In the genomic region with DNA sequence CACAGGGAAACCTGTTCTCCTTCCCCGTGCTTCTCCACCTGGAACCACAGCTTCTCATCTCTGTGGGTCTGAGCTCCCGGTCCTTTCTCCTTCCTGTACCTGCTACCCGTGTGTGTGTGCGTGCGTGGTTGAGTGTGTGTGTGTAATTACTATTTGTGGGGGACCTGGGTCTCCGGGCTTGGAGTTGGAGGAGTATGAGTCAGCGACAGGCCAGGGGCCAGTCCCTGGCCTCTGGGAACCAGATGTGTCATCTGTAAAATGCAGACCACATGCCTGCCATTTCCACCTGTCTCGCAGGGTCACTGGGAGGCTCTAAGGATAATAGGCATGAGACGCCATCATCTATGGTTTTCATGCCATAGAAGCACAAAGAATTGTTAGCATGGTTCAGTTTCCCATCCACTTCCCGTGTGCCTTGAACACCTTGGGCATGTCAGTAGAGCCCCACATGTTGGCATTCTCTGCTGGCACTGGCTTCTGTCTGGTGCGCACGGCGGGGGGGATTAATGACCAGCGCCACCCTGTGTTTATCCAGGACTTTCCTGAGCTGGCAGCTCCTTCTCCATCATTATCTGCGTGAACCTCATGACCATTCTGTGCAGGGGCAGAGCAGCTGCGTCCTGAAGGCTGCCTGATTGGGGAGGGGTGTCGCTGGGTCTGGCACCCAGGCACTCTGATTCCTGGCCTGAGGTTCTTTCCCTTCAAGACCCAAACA, we compare ENCODE assay signal across 2 cellular contexts.
TF ChIP-seq lines count a peak whose summit lies in the region.

No MANE protein-coding gene starts in this region.

TF ChIP-seq in HCT116, 20 proteins besides CTCF, POLR2A, EP300 and RAD21:
- TF ChIP-seq FOSL1 (IDR thresholded peaks at IDR 0.05; ENCODE audit: low read depth), result no peak
- TF ChIP-seq JUND (IDR thresholded peaks at IDR 0.05), result no peak
TF ChIP-seq in HCT116: peak in this region for 0.

TF ChIP-seq in WTC11, 78 proteins besides CTCF, POLR2A, EP300 and RAD21:
- TF ChIP-seq, protein P1, sequence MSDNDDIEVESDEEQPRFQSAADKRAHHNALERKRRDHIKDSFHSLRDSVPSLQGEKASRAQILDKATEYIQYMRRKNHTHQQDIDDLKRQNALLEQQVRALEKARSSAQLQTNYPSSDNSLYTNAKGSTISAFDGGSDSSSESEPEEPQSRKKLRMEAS (CRISPR knock-in tag; IDR thresholded peaks at IDR 0.05), result no peak
- TF ChIP-seq ZNF138 (CRISPR knock-in tag; conservative IDR thresholded peaks at IDR 0.05) (no peak), GRHL2 (CRISPR knock-in tag; IDR thresholded peaks at IDR 0.05; ENCODE audit: insufficient replicate concordance, severe bottlenecking) (no peak), ZNF263 (CRISPR knock-in tag; IDR thresholded peaks at IDR 0.05; ENCODE audit: low read depth) (no peak), ZNF671 (CRISPR knock-in tag; IDR thresholded peaks at IDR 0.05) (no peak), TEAD1 (CRISPR knock-in tag; IDR thresholded peaks at IDR 0.05) (no peak), CREB1 (CRISPR knock-in tag; IDR thresholded peaks at IDR 0.05) (no peak), ERG (CRISPR knock-in tag; IDR thresholded peaks at IDR 0.05) (no peak), ETV6 (CRISPR knock-in tag; IDR thresholded peaks at IDR 0.05) (no peak), USF2 (CRISPR knock-in tag; IDR thresholded peaks at IDR 0.05) (no peak), E2F1 (CRISPR knock-in tag; IDR thresholded peaks at IDR 0.05) (no peak), ZNF121 (CRISPR knock-in tag; IDR thresholded peaks at IDR 0.05) (no peak), NFE2L1 (CRISPR knock-in tag; IDR thresholded peaks at IDR 0.05) (no peak), ZMAT4 (CRISPR knock-in tag; IDR thresholded peaks at IDR 0.05) (no peak)
- TF ChIP-seq, protein P2, sequence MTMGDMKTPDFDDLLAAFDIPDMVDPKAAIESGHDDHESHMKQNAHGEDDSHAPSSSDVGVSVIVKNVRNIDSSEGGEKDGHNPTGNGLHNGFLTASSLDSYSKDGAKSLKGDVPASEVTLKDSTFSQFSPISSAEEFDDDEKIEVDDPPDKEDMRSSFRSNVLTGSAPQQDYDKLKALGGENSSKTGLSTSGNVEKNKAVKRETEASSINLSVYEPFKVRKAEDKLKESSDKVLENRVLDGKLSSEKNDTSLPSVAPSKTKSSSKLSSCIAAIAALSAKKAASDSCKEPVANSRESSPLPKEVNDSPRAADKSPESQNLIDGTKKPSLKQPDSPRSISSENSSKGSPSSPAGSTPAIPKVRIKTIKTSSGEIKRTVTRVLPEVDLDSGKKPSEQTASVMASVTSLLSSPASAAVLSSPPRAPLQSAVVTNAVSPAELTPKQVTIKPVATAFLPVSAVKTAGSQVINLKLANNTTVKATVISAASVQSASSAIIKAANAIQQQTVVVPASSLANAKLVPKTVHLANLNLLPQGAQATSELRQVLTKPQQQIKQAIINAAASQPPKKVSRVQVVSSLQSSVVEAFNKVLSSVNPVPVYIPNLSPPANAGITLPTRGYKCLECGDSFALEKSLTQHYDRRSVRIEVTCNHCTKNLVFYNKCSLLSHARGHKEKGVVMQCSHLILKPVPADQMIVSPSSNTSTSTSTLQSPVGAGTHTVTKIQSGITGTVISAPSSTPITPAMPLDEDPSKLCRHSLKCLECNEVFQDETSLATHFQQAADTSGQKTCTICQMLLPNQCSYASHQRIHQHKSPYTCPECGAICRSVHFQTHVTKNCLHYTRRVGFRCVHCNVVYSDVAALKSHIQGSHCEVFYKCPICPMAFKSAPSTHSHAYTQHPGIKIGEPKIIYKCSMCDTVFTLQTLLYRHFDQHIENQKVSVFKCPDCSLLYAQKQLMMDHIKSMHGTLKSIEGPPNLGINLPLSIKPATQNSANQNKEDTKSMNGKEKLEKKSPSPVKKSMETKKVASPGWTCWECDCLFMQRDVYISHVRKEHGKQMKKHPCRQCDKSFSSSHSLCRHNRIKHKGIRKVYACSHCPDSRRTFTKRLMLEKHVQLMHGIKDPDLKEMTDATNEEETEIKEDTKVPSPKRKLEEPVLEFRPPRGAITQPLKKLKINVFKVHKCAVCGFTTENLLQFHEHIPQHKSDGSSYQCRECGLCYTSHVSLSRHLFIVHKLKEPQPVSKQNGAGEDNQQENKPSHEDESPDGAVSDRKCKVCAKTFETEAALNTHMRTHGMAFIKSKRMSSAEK (CRISPR knock-in tag; IDR thresholded peaks at IDR 0.05; ENCODE audit: borderline replicate concordance), result no peak
- TF ChIP-seq, protein P3, sequence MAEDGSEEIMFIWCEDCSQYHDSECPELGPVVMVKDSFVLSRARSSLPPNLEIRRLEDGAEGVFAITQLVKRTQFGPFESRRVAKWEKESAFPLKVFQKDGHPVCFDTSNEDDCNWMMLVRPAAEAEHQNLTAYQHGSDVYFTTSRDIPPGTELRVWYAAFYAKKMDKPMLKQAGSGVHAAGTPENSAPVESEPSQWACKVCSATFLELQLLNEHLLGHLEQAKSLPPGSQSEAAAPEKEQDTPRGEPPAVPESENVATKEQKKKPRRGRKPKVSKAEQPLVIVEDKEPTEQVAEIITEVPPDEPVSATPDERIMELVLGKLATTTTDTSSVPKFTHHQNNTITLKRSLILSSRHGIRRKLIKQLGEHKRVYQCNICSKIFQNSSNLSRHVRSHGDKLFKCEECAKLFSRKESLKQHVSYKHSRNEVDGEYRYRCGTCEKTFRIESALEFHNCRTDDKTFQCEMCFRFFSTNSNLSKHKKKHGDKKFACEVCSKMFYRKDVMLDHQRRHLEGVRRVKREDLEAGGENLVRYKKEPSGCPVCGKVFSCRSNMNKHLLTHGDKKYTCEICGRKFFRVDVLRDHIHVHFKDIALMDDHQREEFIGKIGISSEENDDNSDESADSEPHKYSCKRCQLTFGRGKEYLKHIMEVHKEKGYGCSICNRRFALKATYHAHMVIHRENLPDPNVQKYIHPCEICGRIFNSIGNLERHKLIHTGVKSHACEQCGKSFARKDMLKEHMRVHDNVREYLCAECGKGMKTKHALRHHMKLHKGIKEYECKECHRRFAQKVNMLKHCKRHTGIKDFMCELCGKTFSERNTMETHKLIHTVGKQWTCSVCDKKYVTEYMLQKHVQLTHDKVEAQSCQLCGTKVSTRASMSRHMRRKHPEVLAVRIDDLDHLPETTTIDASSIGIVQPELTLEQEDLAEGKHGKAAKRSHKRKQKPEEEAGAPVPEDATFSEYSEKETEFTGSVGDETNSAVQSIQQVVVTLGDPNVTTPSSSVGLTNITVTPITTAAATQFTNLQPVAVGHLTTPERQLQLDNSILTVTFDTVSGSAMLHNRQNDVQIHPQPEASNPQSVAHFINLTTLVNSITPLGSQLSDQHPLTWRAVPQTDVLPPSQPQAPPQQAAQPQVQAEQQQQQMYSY (CRISPR knock-in tag; IDR thresholded peaks at IDR 0.05), result no peak
- TF ChIP-seq, protein P4, sequence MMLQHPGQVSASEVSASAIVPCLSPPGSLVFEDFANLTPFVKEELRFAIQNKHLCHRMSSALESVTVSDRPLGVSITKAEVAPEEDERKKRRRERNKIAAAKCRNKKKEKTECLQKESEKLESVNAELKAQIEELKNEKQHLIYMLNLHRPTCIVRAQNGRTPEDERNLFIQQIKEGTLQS (CRISPR knock-in tag; conservative IDR thresholded peaks at IDR 0.05), result no peak
- TF ChIP-seq, protein P5, sequence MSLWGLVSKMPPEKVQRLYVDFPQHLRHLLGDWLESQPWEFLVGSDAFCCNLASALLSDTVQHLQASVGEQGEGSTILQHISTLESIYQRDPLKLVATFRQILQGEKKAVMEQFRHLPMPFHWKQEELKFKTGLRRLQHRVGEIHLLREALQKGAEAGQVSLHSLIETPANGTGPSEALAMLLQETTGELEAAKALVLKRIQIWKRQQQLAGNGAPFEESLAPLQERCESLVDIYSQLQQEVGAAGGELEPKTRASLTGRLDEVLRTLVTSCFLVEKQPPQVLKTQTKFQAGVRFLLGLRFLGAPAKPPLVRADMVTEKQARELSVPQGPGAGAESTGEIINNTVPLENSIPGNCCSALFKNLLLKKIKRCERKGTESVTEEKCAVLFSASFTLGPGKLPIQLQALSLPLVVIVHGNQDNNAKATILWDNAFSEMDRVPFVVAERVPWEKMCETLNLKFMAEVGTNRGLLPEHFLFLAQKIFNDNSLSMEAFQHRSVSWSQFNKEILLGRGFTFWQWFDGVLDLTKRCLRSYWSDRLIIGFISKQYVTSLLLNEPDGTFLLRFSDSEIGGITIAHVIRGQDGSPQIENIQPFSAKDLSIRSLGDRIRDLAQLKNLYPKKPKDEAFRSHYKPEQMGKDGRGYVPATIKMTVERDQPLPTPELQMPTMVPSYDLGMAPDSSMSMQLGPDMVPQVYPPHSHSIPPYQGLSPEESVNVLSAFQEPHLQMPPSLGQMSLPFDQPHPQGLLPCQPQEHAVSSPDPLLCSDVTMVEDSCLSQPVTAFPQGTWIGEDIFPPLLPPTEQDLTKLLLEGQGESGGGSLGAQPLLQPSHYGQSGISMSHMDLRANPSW (CRISPR knock-in tag; conservative IDR thresholded peaks at IDR 0.05; ENCODE audit: low read depth), result no peak
